ENCODE assay signal across 24 cellular contexts in genomic region chr1:24353292-24353891, GRCh38. TPM values are rescaled to one million over a fixed set of nuclear protein-coding genes. Genes with fewer than 3 reads are reported as not detected.
"Had no signal": no experiment of that assay in that cellular context is flagged by ENCODE, and none has a peak within 500 bp of the region (broad histone marks: within the 10 kb centered on the region; RNA-seq: fewer than 3 reads in every experiment).

No MANE protein-coding gene starts in this region.

- H3K36me3 ChIP-seq: MG63 had no signal

- H3K9me3 ChIP-seq: MG63, SJSA1 had no signal

- DNase-seq: Karpas-422, KG1, MG63, NCI-H1092, NCI-H1105 treated with DMSO at 0.1 percent for 48 hours, NCI-H1417 treated with DMSO at 0.1 percent for 48 hours, NCI-H146, NCI-H1694 treated with DMSO at 0.1 percent for 48 hours, NCI-H1930, NCI-H2081, NCI-H2107, NCI-H2171, NCI-H226, NCI-H446, NCI-H510A, NCI-H524 treated with DMSO at 0.1 percent for 48 hours, NCI-H69, NCI-H774, Right ventricle myocardium superior, RPMI8226, SIG-M5 had no signal

- FAIRE-seq: RCC 7860 had no signal

- H3K4me3 ChIP-seq: MG63, SJSA1, SK-N-MC had no signal

- H3K27me3 ChIP-seq: MG63, SJSA1 had no signal

- H3K27ac ChIP-seq: SJSA1, SK-N-MC had no signal

RNA-seq across cellular contexts. Expression of gene GRHL3, which starts 34.2 kb away (rescaled TPM):
- total RNA-seq: Right ventricle myocardium superior, SJSA1 had no signal
